ENCODE assay signal across 20 cellular contexts in genomic region chr16:88846088-88846487, GRCh38. TPM values are rescaled to one million over a fixed set of nuclear protein-coding genes. Genes with fewer than 3 reads are reported as not detected.
"Had no signal": no experiment of that assay in that cellular context is flagged by ENCODE, and none has a peak within 500 bp of the region (broad histone marks: within the 10 kb centered on the region; RNA-seq: fewer than 3 reads in every experiment).

No MANE protein-coding gene starts in this region.

- H3K9me3 ChIP-seq: body of pancreas, gastroesophageal sphincter, heart right ventricle, tibial artery, vagina had no signal

- H3K27ac Mint-ChIP-seq: activated CD4-positive, alpha-beta T cell treated with anti-CD3 and anti-CD28 coated beads for 36 hours; activated CD8-positive, alpha-beta T cell treated with anti-CD3 and anti-CD28 coated beads for 36 hours; activated naive CD4-positive, alpha-beta T cell treated with anti-CD3 and anti-CD28 coated beads, Interleukin-2, amount 50 U/mL, for 72 hours; naive thymus-derived CD8-positive, alpha-beta T cell; stimulated activated effector memory CD8-positive, alpha-beta T cell treated with anti-CD3 and anti-CD28 coated beads, Interleukin-12 subunit alpha, Interleukin-12 subunit beta, amount 100 ng/mL, for 72 hours had no signal

- H3K4me1 ChIP-seq: body of pancreas, gastroesophageal sphincter, heart right ventricle, tibial artery, vagina had no signal

- ATAC-seq: activated CD4-positive, alpha-beta T cell treated with anti-CD3 and anti-CD28 coated beads for 36 hours; activated CD8-positive, alpha-beta T cell treated with anti-CD3 and anti-CD28 coated beads for 36 hours; activated naive CD4-positive, alpha-beta T cell treated with anti-CD3 and anti-CD28 coated beads, Interleukin-2, amount 50 U/mL, for 72 hours; activated T-cell treated with anti-CD3 and anti-CD28 coated beads, Interleukin-2, amount 50 U/mL, for 4 hours; body of pancreas; gastroesophageal sphincter; heart right ventricle; left cardiac atrium; naive thymus-derived CD8-positive, alpha-beta T cell; stimulated activated effector memory CD8-positive, alpha-beta T cell treated with anti-CD3 and anti-CD28 coated beads, Interleukin-12 subunit alpha, Interleukin-12 subunit beta, amount 100 ng/mL, for 72 hours; T-helper 17 cell had no signal

- H3K27me3 ChIP-seq: body of pancreas, gastroesophageal sphincter, heart right ventricle, tibial artery, vagina had no signal

- H3K9me3 Mint-ChIP-seq: activated CD8-positive, alpha-beta T cell treated with anti-CD3 and anti-CD28 coated beads for 36 hours; activated naive CD4-positive, alpha-beta T cell treated with anti-CD3 and anti-CD28 coated beads, Interleukin-2, amount 50 U/mL, for 72 hours; activated T-cell treated with anti-CD3 and anti-CD28 coated beads, Interleukin-2, amount 50 U/mL, for 4 hours; central memory CD8-positive, alpha-beta T cell; naive thymus-derived CD8-positive, alpha-beta T cell; stimulated activated effector memory CD8-positive, alpha-beta T cell treated with anti-CD3 and anti-CD28 coated beads, Interleukin-12 subunit alpha, Interleukin-12 subunit beta, amount 100 ng/mL, for 72 hours had no signal

- H3K27ac ChIP-seq: body of pancreas, gastroesophageal sphincter, heart right ventricle, tibial artery, vagina had no signal

- H3K4me3 ChIP-seq: body of pancreas, gastroesophageal sphincter, heart right ventricle, tibial artery, vagina had no signal

- H3K4me3 Mint-ChIP-seq: activated CD4-positive, alpha-beta T cell treated with anti-CD3 and anti-CD28 coated beads for 36 hours; activated CD8-positive, alpha-beta T cell treated with anti-CD3 and anti-CD28 coated beads for 36 hours; activated T-cell treated with anti-CD3 and anti-CD28 coated beads, Interleukin-2, amount 50 U/mL, for 4 hours; central memory CD8-positive, alpha-beta T cell; naive thymus-derived CD8-positive, alpha-beta T cell; stimulated activated effector memory CD8-positive, alpha-beta T cell treated with anti-CD3 and anti-CD28 coated beads, Interleukin-12 subunit alpha, Interleukin-12 subunit beta, amount 100 ng/mL, for 72 hours; T-helper 17 cell had no signal

- DNase-seq: activated CD4-positive, alpha-beta T cell treated with anti-CD3 and anti-CD28 coated beads for 36 hours; activated CD8-positive, alpha-beta T cell treated with anti-CD3 and anti-CD28 coated beads for 36 hours; activated effector memory CD4-positive, alpha-beta T cell treated with Interleukin-2 at 50 U/mL for 16 hours; activated T-cell treated with anti-CD3 and anti-CD28 coated beads, Interleukin-2, amount 50 U/mL, for 4 hours; amygdala; body of pancreas; effector memory CD4-positive, alpha-beta T cell; heart right ventricle; left cardiac atrium; mammary epithelial cell; naive thymus-derived CD8-positive, alpha-beta T cell; T-helper 17 cell; tibial artery had no signal

- H3K36me3 ChIP-seq: vagina had no signal

- H3K27me3 Mint-ChIP-seq: activated CD4-positive, alpha-beta T cell treated with anti-CD3 and anti-CD28 coated beads for 36 hours; activated CD8-positive, alpha-beta T cell treated with anti-CD3 and anti-CD28 coated beads for 36 hours; central memory CD8-positive, alpha-beta T cell; naive thymus-derived CD8-positive, alpha-beta T cell; T-helper 17 cell had no signal

- H3K36me3 Mint-ChIP-seq: activated naive CD4-positive, alpha-beta T cell treated with anti-CD3 and anti-CD28 coated beads, Interleukin-2, amount 50 U/mL, for 72 hours had no signal

- H3K4me1 Mint-ChIP-seq: activated CD4-positive, alpha-beta T cell treated with anti-CD3 and anti-CD28 coated beads for 36 hours; central memory CD8-positive, alpha-beta T cell had no signal

RNA-seq across cellular contexts. Expression of gene PABPN1L, which starts 20.4 kb away (rescaled TPM):
- total RNA-seq: activated CD4-positive, alpha-beta T cell treated with anti-CD3 and anti-CD28 coated beads for 36 hours; activated CD8-positive, alpha-beta T cell treated with anti-CD3 and anti-CD28 coated beads for 36 hours; activated naive CD4-positive, alpha-beta T cell treated with anti-CD3 and anti-CD28 coated beads, Interleukin-2, amount 50 U/mL, for 72 hours; activated T-cell treated with anti-CD3 and anti-CD28 coated beads, Interleukin-2, amount 50 U/mL, for 4 hours; body of pancreas; left cardiac atrium; mammary epithelial cell; mucosa of gallbladder; naive thymus-derived CD8-positive, alpha-beta T cell; renal cortical epithelial cell; T-helper 17 cell; vagina had no signal
- polyA plus RNA-seq: heart right ventricle; mammary epithelial cell; naive thymus-derived CD8-positive, alpha-beta T cell had no signal
